Comparison of ENCODE assay signal across 14 cellular contexts in genomic region chr5:43363445-43364152, GRCh38.
"Had no signal": no experiment of that assay in that cellular context is flagged by ENCODE, and none has a peak within 500 bp of the region (broad histone marks: within the 10 kb centered on the region; RNA-seq: fewer than 3 reads in every experiment).

No MANE protein-coding gene starts in this region.

- H3K4me3 Mint-ChIP-seq: activated B cell treated with CpG ODN at 0.5 μM for 24 hours; activated CD4-positive, alpha-beta T cell treated with anti-CD3 and anti-CD28 coated beads, Interleukin-2, amount 10 ng/mL, durations not matched to agents 7 days and 5 days; activated naive CD8-positive, alpha-beta T cell treated with anti-CD3 and anti-CD28 coated beads, Interleukin-2, amount 10 ng/mL, durations not matched to agents 7 days and 5 days; naive thymus-derived CD8-positive, alpha-beta T cell; stimulated activated naive B cell treated with anti-CD40 and anti-IgM and Interleukin-4, amounts not matched to agents 10 μg/mL and 1 μg/mL and 100 μg/mL, for 72 hours had no signal

- H3K27me3 Mint-ChIP-seq: activated B cell treated with CpG ODN at 0.5 μM for 24 hours; naive thymus-derived CD8-positive, alpha-beta T cell; stimulated activated naive B cell treated with anti-CD40 and anti-IgM and Interleukin-4, amounts not matched to agents 10 μg/mL and 1 μg/mL and 100 μg/mL, for 72 hours had no signal

- H3K27ac ChIP-seq: neutrophil, transverse colon had no signal

- H3K4me1 ChIP-seq: transverse colon had no signal

- H3K4me1 Mint-ChIP-seq: activated B cell treated with CpG ODN at 0.5 μM for 24 hours; activated CD4-positive, alpha-beta T cell treated with anti-CD3 and anti-CD28 coated beads, Interleukin-2, amount 10 ng/mL, durations not matched to agents 7 days and 5 days; activated naive CD8-positive, alpha-beta T cell treated with anti-CD3 and anti-CD28 coated beads, Interleukin-2, amount 10 ng/mL, durations not matched to agents 7 days and 5 days; naive thymus-derived CD8-positive, alpha-beta T cell; stimulated activated naive B cell treated with anti-CD40 and anti-IgM and Interleukin-4, amounts not matched to agents 10 μg/mL and 1 μg/mL and 100 μg/mL, for 72 hours had no signal

- DNase-seq: activated B cell treated with CpG ODN at 0.5 μM for 24 hours; activated CD4-positive, alpha-beta T cell treated with anti-CD3 and anti-CD28 coated beads, Interleukin-2, amount 10 ng/mL, durations not matched to agents 7 days and 5 days; activated CD8-positive, alpha-beta memory T cell treated with anti-CD3 and anti-CD28 coated beads, Interleukin-2, amount 50 U/mL, for 48 hours; activated naive CD8-positive, alpha-beta T cell treated with anti-CD3 and anti-CD28 coated beads, Interleukin-2, amount 10 ng/mL, durations not matched to agents 7 days and 5 days; cerebellar nuclear complex; effector CD8-positive, alpha-beta T cell; islet precursor cell; naive thymus-derived CD8-positive, alpha-beta T cell; retina; stimulated activated CD4-positive, alpha-beta T cell treated with anti-CD3 and anti-CD28 coated beads, Interleukin-2, amount 100 ng/mL, for 48 hours; stimulated activated naive B cell treated with anti-CD40 and anti-IgM and Interleukin-4, amounts not matched to agents 10 μg/mL and 1 μg/mL and 100 μg/mL, for 72 hours; transverse colon had no signal

- ATAC-seq: left lobe of liver; naive thymus-derived CD8-positive, alpha-beta T cell; stimulated activated naive B cell treated with anti-CD40 and anti-IgM and Interleukin-4, amounts not matched to agents 10 μg/mL and 1 μg/mL and 100 μg/mL, for 72 hours had no signal

- H3K27ac Mint-ChIP-seq: activated B cell treated with CpG ODN at 0.5 μM for 24 hours; activated CD4-positive, alpha-beta T cell treated with anti-CD3 and anti-CD28 coated beads, Interleukin-2, amount 10 ng/mL, durations not matched to agents 7 days and 5 days; activated naive CD8-positive, alpha-beta T cell treated with anti-CD3 and anti-CD28 coated beads, Interleukin-2, amount 10 ng/mL, durations not matched to agents 7 days and 5 days; naive thymus-derived CD8-positive, alpha-beta T cell; stimulated activated naive B cell treated with anti-CD40 and anti-IgM and Interleukin-4, amounts not matched to agents 10 μg/mL and 1 μg/mL and 100 μg/mL, for 72 hours had no signal

- H3K27me3 ChIP-seq: neutrophil, transverse colon had no signal
